ENCODE assay signal across 8 cellular contexts in the genomic region with DNA sequence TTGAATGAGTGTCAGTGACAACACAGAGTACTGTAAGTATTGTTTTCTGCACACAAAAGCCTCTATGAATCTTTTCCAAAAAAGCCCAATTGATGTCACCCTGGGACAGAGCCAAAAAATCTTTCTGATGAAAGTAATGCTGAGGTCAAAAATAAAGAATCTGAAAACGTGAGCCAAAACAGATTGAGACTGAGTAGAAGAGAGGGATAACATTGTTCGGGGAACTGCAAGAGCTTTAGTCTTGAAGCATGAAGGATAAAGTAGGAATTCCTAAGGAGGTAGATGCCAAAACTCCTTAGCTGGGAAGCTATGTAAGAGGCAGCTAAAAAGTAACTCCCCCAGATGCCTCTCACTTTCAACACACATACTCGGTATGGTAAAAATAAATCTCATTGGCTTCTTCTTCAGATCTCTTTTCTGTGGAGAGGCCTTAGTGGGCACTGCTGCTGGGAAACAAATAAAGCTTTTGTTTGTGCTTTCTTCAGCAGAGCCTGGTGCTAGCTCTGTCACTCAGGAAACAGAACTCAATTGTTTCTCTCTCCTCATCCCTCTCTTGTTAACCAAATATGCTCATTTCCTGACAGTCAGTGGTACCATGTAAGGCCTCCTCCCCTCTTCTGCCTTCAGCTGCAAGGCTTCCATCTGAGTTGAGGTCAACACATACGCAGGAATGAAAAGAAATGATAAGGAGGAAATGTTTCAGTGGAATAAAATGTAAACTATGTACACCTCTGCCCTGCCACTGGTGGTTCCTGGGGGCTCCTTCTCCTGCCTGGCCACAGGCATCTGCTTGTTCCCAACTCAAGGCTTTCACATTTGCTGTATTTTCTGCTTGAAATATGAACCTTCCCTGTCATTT. TPM values are rescaled to one million over a fixed set of nuclear protein-coding genes. Genes with fewer than 3 reads are reported as not detected.
DNase-seq lines count a peak whose midpoint lies in the region; ATAC-seq and TF ChIP-seq lines count a peak whose summit lies in the region.

No MANE protein-coding gene starts in this region.

- no peaks in the 10 kb centered on the region; the same call in 1 of the 2 replicates for H3K36me3 ChIP-seq in Loucy (ENCODE audit: insufficient read depth, low read length)
- H3K36me3 ChIP-seq in lung (ENCODE audit: control insufficient read depth in 2 of 2, insufficient read depth in 2 of 2, low read length in 2 of 2): no peaks in the 10 kb centered on the region
- H3K36me3 ChIP-seq in tibial artery: no peaks in the 10 kb centered on the region

- H3K9me3 ChIP-seq in Loucy (ENCODE audit: insufficient read depth, low read depth, low read length): peaks cover 12% of the 10 kb centered on the region
- no peaks in the 10 kb centered on the region for H3K9me3 ChIP-seq in lung (ENCODE audit: control insufficient read depth in 2 of 2, insufficient read depth in 1 of 2, low read length in 1 of 2)
- no peaks in the 10 kb centered on the region for H3K9me3 ChIP-seq in tibial artery

- DNase-seq in coronary artery (ENCODE audit: low spot score): no peak
- no peak for DNase-seq in lung (ENCODE audit: low spot score)
- no peak for DNase-seq in tibial artery
- no peak for DNase-seq in GF-D8 (lab: John Stamatoyannopoulos, UW)

- peak; percentile 67 for ATAC-seq in GM18511 (IDR thresholded peaks at IDR 0.05; ENCODE audit: unreplicated experiment)
- ATAC-seq in lung (ENCODE audit: insufficient read depth, low FRiP score): peak; percentile 45
- no peak for ATAC-seq in GM19455 (IDR thresholded peaks at IDR 0.05; ENCODE audit: unreplicated experiment)
- no peak for ATAC-seq in HG03135 (IDR thresholded peaks at IDR 0.05; ENCODE audit: unreplicated experiment)

- peak overlapping the region; percentile 63 for H3K4me2 ChIP-seq in Loucy (ENCODE audit: low read depth, low read length, poor library complexity, severe bottlenecking)

- TF ChIP-seq CTCF in Loucy (conservative IDR thresholded peaks at IDR 0.05; ENCODE audit: low read length) (no peak), coronary artery (IDR thresholded peaks at IDR 0.05) (no peak), lung (IDR thresholded peaks at IDR 0.05; ENCODE audit: control extremely low read depth, extremely low read depth) (no peak), tibial artery (IDR thresholded peaks at IDR 0.05) (no peak)

- H3K79me2 ChIP-seq in Loucy (ENCODE audit: insufficient read depth, low read length): no peaks in the 10 kb centered on the region

- H3K9me2 ChIP-seq in Loucy (replicated peaks; ENCODE audit: low read depth, low read length): no peaks in the 10 kb centered on the region

- peak overlapping the region; percentile 29 for H3K4me3 ChIP-seq in Loucy (ENCODE audit: low read length, poor library complexity, severe bottlenecking)
- H3K4me3 ChIP-seq in coronary artery: no peak overlapping the region
- no peak overlapping the region for H3K4me3 ChIP-seq in lung
- no peak overlapping the region for H3K4me3 ChIP-seq in tibial artery

- H3K27ac ChIP-seq in coronary artery (peak overlapping the region; percentile 74 to 84), lung (ENCODE audit: low read depth in 1 of 2, low read length in 1 of 2) (peak overlapping the region; percentile 54 to 66), tibial artery (peak overlapping the region; percentile 78 to 80)

- H4K20me1 ChIP-seq in Loucy (ENCODE audit: insufficient read depth, low read length, poor library complexity, severe bottlenecking): no peaks in the 10 kb centered on the region

- H3K4me1 ChIP-seq in Loucy (ENCODE audit: insufficient read depth, low read length, poor library complexity, severe bottlenecking) (peaks cover 71% of the 10 kb centered on the region), lung (ENCODE audit: control insufficient read depth in 2 of 2, insufficient read depth in 2 of 2, low read length in 2 of 2) (peaks cover 7% of the 10 kb centered on the region in 2 donors), tibial artery (peaks cover 0 to 41% (median 24%) of the 10 kb centered on the region in 4 donors)

- WGBS in lung, 2 donors: 23 to 24% methylated on average over 4 of the region's 4 CpGs

- H3K9ac ChIP-seq in Loucy (ENCODE audit: low read depth, low read length, poor library complexity, severe bottlenecking): peak overlapping the region; percentile 63

- intact Hi-C loops in tibial artery (cut with DNase I; ENCODE audit: low total_unique reads): no loop called here

- peak overlapping the region; percentile 54; the same call in 1 of the 2 replicates for H2AFZ ChIP-seq in Loucy (ENCODE audit: low read length)

- H3K27me3 ChIP-seq in Loucy (ENCODE audit: insufficient read depth, low read length, poor library complexity, severe bottlenecking) (no peaks in the 10 kb centered on the region), lung (ENCODE audit: control insufficient read depth, insufficient read depth) (no peaks in the 10 kb centered on the region), tibial artery (no peaks in the 10 kb centered on the region)

- H3F3A ChIP-seq in Loucy (ENCODE audit: low read depth): peaks cover 18% of the 10 kb centered on the region; the same call in 1 of the 2 replicates

RNA-seq across cellular contexts. Expression of gene CD200, which starts 58.1 kb away (rescaled TPM):
- total RNA-seq in lung: 10 to 100 TPM in 1 of 2 donors, 1 to 10 TPM in 1; 4.6 to 21.6 TPM
- polyA plus RNA-seq in lung: 1 to 10 TPM; 5.7 to 6.4 TPM

Comparison
In these comparisons a context has a peak if more than half of its experiments do, and no peak if none do; other contexts are left out.
1. ATAC-seq: peak in GM18511 (single experiment) and lung (single experiment); none in GM19455 (single experiment) and HG03135 (single experiment).
2. Peak in every context shown above with its lines, with median percentiles within 50 percentile points of each other: H3K27ac ChIP-seq.